Comparison of ENCODE assay signal across 1 cellular context in genomic region chr17:58330997-58331814, GRCh38.
TF ChIP-seq lines count a peak whose summit lies in the region.

No MANE protein-coding gene starts in this region.

TF ChIP-seq in K562, 482 proteins besides CTCF, POLR2A, EP300 and RAD21 (continues in another document):
- TF ChIP-seq E2F8 (IDR thresholded peaks at IDR 0.05; ENCODE audit: low read depth, partially characterized antibody) (no peak), ID3 (CRISPR knock-in tag; IDR thresholded peaks at IDR 0.05) (no peak), ID3 (tag; IDR thresholded peaks at IDR 0.05) (no peak), ZNF696 (CRISPR knock-in tag; conservative IDR thresholded peaks at IDR 0.05) (no peak), POLR2G (IDR thresholded peaks at IDR 0.05; ENCODE audit: low read depth, low read length) (peak; percentile 82), TSC22D4 (tag; IDR thresholded peaks at IDR 0.05) (no peak), GMEB1 (CRISPR knock-in tag; IDR thresholded peaks at IDR 0.05) (no peak), FOXJ3 (CRISPR knock-in tag; IDR thresholded peaks at IDR 0.05) (no peak), ZNF699 (CRISPR knock-in tag; IDR thresholded peaks at IDR 0.05; ENCODE audit: insufficient replicate concordance) (no peak), LEF1 (IDR thresholded peaks at IDR 0.05) (peak; percentile 67; the same call in 1 of the 2 replicates), MEF2D (tag; conservative IDR thresholded peaks at IDR 0.05; ENCODE audit: low read depth) (no peak), CBFA2T2 (conservative IDR thresholded peaks at IDR 0.05) (no peak), PTBP1 (IDR thresholded peaks at IDR 0.05; ENCODE audit: low read depth, low read length) (no peak), TAF9B (IDR thresholded peaks at IDR 0.05; ENCODE audit: partially characterized antibody) (peak; percentile 63), RBFOX2 (IDR thresholded peaks at IDR 0.05; ENCODE audit: low read depth, low read length) (peak; percentile 87), PRDM10 (IDR thresholded peaks at IDR 0.05; ENCODE audit: partially characterized antibody) (peak; percentile 47), HNRNPK (IDR thresholded peaks at IDR 0.05; ENCODE audit: low read depth, low read length, poor library complexity, severe bottlenecking) (no peak), POLR3G (IDR thresholded peaks at IDR 0.05; ENCODE audit: extremely low read depth, insufficient read length, insufficient replicate concordance) (no peak), RREB1 (CRISPR knock-in tag; IDR thresholded peaks at IDR 0.05) (no peak), SREBF1 (IDR thresholded peaks at IDR 0.05; ENCODE audit: borderline replicate concordance, low read depth, low read length) (no peak), MYNN (IDR thresholded peaks at IDR 0.05) (no peak; the same call in 1 of the 2 replicates), MYNN (CRISPR knock-in tag; IDR thresholded peaks at IDR 0.05) (no peak), MLX (CRISPR knock-in tag; conservative IDR thresholded peaks at IDR 0.05) (0 out of 4 replicates have a peak, but pooled peaks of 1 of the 2 experiments have one; percentile 5), ZNF146 (CRISPR knock-in tag; IDR thresholded peaks at IDR 0.05; ENCODE audit: unreplicated experiment) (no peak), SRSF7 (optimal IDR thresholded peaks at IDR 0.05; ENCODE audit: low read depth, low read length) (no peak), EP400 (IDR thresholded peaks at IDR 0.05) (peak; percentile 84), NR2C2 (CRISPR knock-in tag; IDR thresholded peaks at IDR 0.05) (no peak; the same call in 1 of the 2 replicates), NR2C2 (tag; IDR thresholded peaks at IDR 0.05) (no peak), FOXA3 (CRISPR knock-in tag; conservative IDR thresholded peaks at IDR 0.05 in 1 of 2, IDR thresholded peaks at IDR 0.05 in 1 of 2) (no peak), KLF13 (tag; IDR thresholded peaks at IDR 0.05; ENCODE audit: borderline replicate concordance, low read depth) (no peak), NR2C1 (IDR thresholded peaks at IDR 0.05) (no peak), NR2C1 (tag; IDR thresholded peaks at IDR 0.05) (no peak; the same call in 1 of the 2 replicates), ZBED1 (IDR thresholded peaks at IDR 0.05) (peak; percentile 43; the same call in 1 of the 2 replicates), HDAC2 (IDR thresholded peaks at IDR 0.05) (no peak; the same call in 1 of the 2 replicates), KAT7 (CRISPR knock-in tag; IDR thresholded peaks at IDR 0.05; ENCODE audit: borderline replicate concordance) (peak; percentile 84), ILF3 (IDR thresholded peaks at IDR 0.05; ENCODE audit: borderline replicate concordance) (peak; percentile 20; the same call in 1 of the 2 replicates), SIN3B (IDR thresholded peaks at IDR 0.05; ENCODE audit: low read depth) (no peak), CSDE1 (IDR thresholded peaks at IDR 0.05) (no peak), FOXK2 (conservative IDR thresholded peaks at IDR 0.05 in 1 of 2, IDR thresholded peaks at IDR 0.05 in 1 of 2; ENCODE audit: low read depth in 2 of 2) (no peak; a peak in 1 of 4 replicates), C11orf30 (IDR thresholded peaks at IDR 0.05; ENCODE audit: low read depth) (peak; percentile 92), GABPB2 (CRISPR knock-in tag; conservative IDR thresholded peaks at IDR 0.05) (no peak), NFRKB (IDR thresholded peaks at IDR 0.05; ENCODE audit: low read depth) (no peak; the same call in 1 of the 2 replicates), BRF1 (IDR thresholded peaks at IDR 0.05; ENCODE audit: borderline replicate concordance, extremely low read depth, insufficient read length) (no peak), HDAC3 (IDR thresholded peaks at IDR 0.05; ENCODE audit: borderline replicate concordance, partially characterized antibody) (peak; percentile 52), BRF2 (IDR thresholded peaks at IDR 0.05; ENCODE audit: borderline replicate concordance, insufficient read depth, insufficient read length) (no peak), KLF1 (tag; IDR thresholded peaks at IDR 0.05) (no peak), NKRF (IDR thresholded peaks at IDR 0.05; ENCODE audit: borderline replicate concordance) (peak; percentile 11; the same call in 1 of the 2 replicates)
